In the genomic region with DNA sequence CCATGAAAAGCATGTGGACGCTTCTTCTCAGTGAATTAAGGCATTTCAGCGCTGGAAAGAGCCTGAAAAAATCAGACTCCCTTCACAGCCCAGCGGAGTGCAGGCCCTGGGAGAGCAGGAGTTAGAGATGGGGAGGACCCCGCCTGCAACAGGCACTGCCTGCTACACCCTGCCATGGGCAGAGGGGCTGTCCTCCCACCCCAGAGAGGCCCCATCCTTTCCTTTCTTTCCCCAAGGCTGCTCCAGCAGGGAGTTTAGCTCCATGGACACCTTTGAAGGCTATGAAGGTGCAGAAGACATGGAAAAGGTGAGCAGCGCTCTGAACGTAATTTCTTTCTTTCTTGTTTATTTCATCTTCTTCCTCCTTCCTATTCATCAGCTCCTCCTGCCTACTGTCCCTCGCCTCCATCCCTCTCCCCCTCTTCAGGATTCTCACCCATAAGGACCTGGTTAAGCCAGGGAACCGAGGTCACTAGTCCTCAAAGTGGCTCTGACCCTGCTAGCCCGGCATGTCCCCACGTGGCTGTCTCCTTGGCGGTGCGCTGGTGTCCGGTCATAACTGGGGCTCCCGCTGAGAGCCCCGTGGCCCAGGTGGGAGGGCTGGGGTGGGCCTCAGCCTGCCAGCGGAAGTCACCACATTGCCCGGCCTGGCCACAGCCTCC, we compare ENCODE assay signal across 8 cellular contexts. TPM values are rescaled to one million over a fixed set of nuclear protein-coding genes. Genes with fewer than 3 reads are reported as not detected.
DNase-seq lines count a peak whose midpoint lies in the region; TF ChIP-seq lines count a peak whose summit lies in the region.

No MANE protein-coding gene starts in this region.

- peaks cover 0 to 18% (median 3%) of the 10 kb centered on the region in 11 experiments; a peak in 5 of 22 replicates for H4K20me1 ChIP-seq in BLaER1 treated with 17β-estradiol and CSF1 and Interleukin-3, amounts not matched to agents 10 nM and 100 nM
- H4K20me1 ChIP-seq in Loucy (ENCODE audit: insufficient read depth, low read length, poor library complexity, severe bottlenecking): no peaks in the 10 kb centered on the region

- no peaks in the 10 kb centered on the region for H3K79me1 ChIP-seq in mesendoderm (ENCODE audit: low read length)

- H3K9me2 ChIP-seq in Loucy (replicated peaks; ENCODE audit: low read depth, low read length): no peaks in the 10 kb centered on the region

- H3K9me3 Mint-ChIP-seq in MCF 10A (ENCODE audit: unreplicated experiment): no peaks in the 10 kb centered on the region

- H4K8ac ChIP-seq in mesendoderm (ENCODE audit: low read depth, low read length): no peak overlapping the region

- WGBS in mesendoderm (ENCODE audit: extremely low coverage, insufficient coverage, low lambda C conversion rate): no CpG with 5 or more reads among the region's 17 CpGs

- peak overlapping the region; percentile 73 for H3K4me3 Mint-ChIP-seq in MCF 10A (ENCODE audit: unreplicated experiment)

- no peaks in the 10 kb centered on the region for H3F3A ChIP-seq in Loucy (ENCODE audit: low read depth)

- no peaks in the 10 kb centered on the region for H3K36me3 Mint-ChIP-seq in MCF 10A (ENCODE audit: insufficient read depth, unreplicated experiment)

- H3K79me2 ChIP-seq in Loucy (ENCODE audit: insufficient read depth, low read length): no peaks in the 10 kb centered on the region
- no peaks in the 10 kb centered on the region for H3K79me2 ChIP-seq in mesendoderm (ENCODE audit: control insufficient read depth, insufficient read depth, low read length)

- TF ChIP-seq CTCF in Loucy (conservative IDR thresholded peaks at IDR 0.05; ENCODE audit: low read length) (no peak), MCF 10A (IDR thresholded peaks at IDR 0.05; ENCODE audit: unreplicated experiment) (no peak)

- no peak overlapping the region for H3K27ac Mint-ChIP-seq in MCF 10A (ENCODE audit: low read depth, unreplicated experiment)

- H3K27ac ChIP-seq in BLaER1 treated with 17β-estradiol and CSF1 and Interleukin-3, amounts not matched to agents 10 nM and 100 nM: peak overlapping the region in 7 of 11 experiments; percentile 31 to 92 (median 89); a peak in 13 of 22 replicates
- H3K27ac ChIP-seq in mesendoderm (ENCODE audit: low read depth, low read length): no peak overlapping the region

- peak overlapping the region; percentile 76 for H3K56ac ChIP-seq in mesendoderm (ENCODE audit: low read length)

- no peaks in the 10 kb centered on the region for H3K36me3 ChIP-seq in BLaER1 treated with 17β-estradiol and CSF1 and Interleukin-3, amounts not matched to agents 10 nM and 100 nM
- no peaks in the 10 kb centered on the region for H3K36me3 ChIP-seq in Loucy (ENCODE audit: insufficient read depth, low read length)
- H3K36me3 ChIP-seq in mesendoderm (ENCODE audit: control insufficient read depth, insufficient read depth, low read length): no peaks in the 10 kb centered on the region

- H3K23ac ChIP-seq in mesendoderm (ENCODE audit: low read length): no peak overlapping the region

- no peak overlapping the region for H2BK120ac ChIP-seq in mesendoderm (ENCODE audit: low read depth, low read length)

- POLR2A ChIA-PET in MCF 10A (lab: Yijun Ruan, JAX): interaction anchor here (1.1 to 2.8 kb wide), 6 partner anchors 19 to 338 kb away, joined by 4 to 14 read pairs (median 7); partner anchors contain the start of gene EIF4A2

- peak overlapping the region; percentile 75 for H3K4ac ChIP-seq in mesendoderm (ENCODE audit: low read depth, low read length)

- peak overlapping the region; percentile 69 to 87 (median 79); a peak in 18 of 20 replicates for H3K4me3 ChIP-seq in BLaER1 treated with 17β-estradiol and CSF1 and Interleukin-3, amounts not matched to agents 10 nM and 100 nM
- peak overlapping the region; percentile 81 for H3K4me3 ChIP-seq in Loucy (ENCODE audit: low read length, poor library complexity, severe bottlenecking)
- H3K4me3 ChIP-seq in mesendoderm (ENCODE audit: low read length): no peak overlapping the region

- BruUV-seq in MCF 10A (replicated peaks; lab: Mats Ljungman, UMichigan): TSS peak; percentile 63

- H4K5ac ChIP-seq in mesendoderm (ENCODE audit: low read length): no peak overlapping the region

- in situ Hi-C loops in ACHN (cut with HindIII; ENCODE audit: low pct_ligation_motif_present, low pct_unique_long_range_greater_than_20kb, low sequenced_read_pairs): no loop called here

- H2BK5ac ChIP-seq in mesendoderm (ENCODE audit: low read length): no peak overlapping the region

- no peak for DNase-seq in MCF 10A (ENCODE audit: unreplicated experiment)
- peak; percentile 37 for DNase-seq in mesendoderm
- no peak for DNase-seq in ACHN
- DNase-seq in mesenteric fat pad (ENCODE audit: low spot score): no peak
- no peak for DNase-seq in NCI-H187 (lab: John Stamatoyannopoulos, UW)
- DNase-seq in inferior parietal cortex (ENCODE audit: extremely low spot score): no peak

- H3K18ac ChIP-seq in mesendoderm (ENCODE audit: low read length): no peak overlapping the region

- H3K4me2 ChIP-seq in BLaER1 treated with 17β-estradiol and CSF1 and Interleukin-3, amounts not matched to agents 10 nM and 100 nM: peak overlapping the region; percentile 90 to 100 (median 95)
- peak overlapping the region; percentile 77 for H3K4me2 ChIP-seq in Loucy (ENCODE audit: low read depth, low read length, poor library complexity, severe bottlenecking)
- peak overlapping the region; percentile 21 for H3K4me2 ChIP-seq in mesendoderm (ENCODE audit: low read length)

- CTCF ChIA-PET in MCF 10A (lab: Yijun Ruan, JAX): interaction anchor here (0.6 to 0.7 kb wide), 2 partner anchors 26 to 34 kb away, joined by 3 read pairs; no protein-coding TSS in a partner anchor

- peaks cover 26 to 45% (median 35%) of the 10 kb centered on the region in 10 experiments for H3K4me1 ChIP-seq in BLaER1 treated with 17β-estradiol and CSF1 and Interleukin-3, amounts not matched to agents 10 nM and 100 nM
- peaks cover 13% of the 10 kb centered on the region for H3K4me1 ChIP-seq in Loucy (ENCODE audit: insufficient read depth, low read length, poor library complexity, severe bottlenecking)
- H3K4me1 ChIP-seq in mesendoderm (ENCODE audit: control insufficient read depth, low read depth, low read length): peaks cover 4% of the 10 kb centered on the region

- H2AK5ac ChIP-seq in mesendoderm (ENCODE audit: low read length): no peak overlapping the region

- peaks cover 19% of the 10 kb centered on the region for H3K4me1 Mint-ChIP-seq in MCF 10A (ENCODE audit: insufficient read depth, unreplicated experiment)

- no peaks in the 10 kb centered on the region for H3K9me3 ChIP-seq in BLaER1 treated with 17β-estradiol and CSF1 and Interleukin-3, amounts not matched to agents 10 nM and 100 nM (replicated peaks in 1 of 11)
- no peaks in the 10 kb centered on the region for H3K9me3 ChIP-seq in Loucy (ENCODE audit: insufficient read depth, low read depth, low read length)

- peaks cover 52 to 69% (median 60%) of the 10 kb centered on the region in 11 experiments for H3K27me3 ChIP-seq in BLaER1 treated with 17β-estradiol and CSF1 and Interleukin-3, amounts not matched to agents 10 nM and 100 nM
- H3K27me3 ChIP-seq in Loucy (ENCODE audit: insufficient read depth, low read length, poor library complexity, severe bottlenecking): peaks cover 57% of the 10 kb centered on the region
- no peaks in the 10 kb centered on the region for H3K27me3 ChIP-seq in mesendoderm (ENCODE audit: insufficient read depth, low read length, poor library complexity)

- peak overlapping the region; percentile 96; the same call in 1 of the 2 replicates for H2AFZ ChIP-seq in Loucy (ENCODE audit: low read length)

- intact Hi-C loops in MCF 10A (cut with micrococcal nuclease): no loop called here

- H2BK15ac ChIP-seq in mesendoderm (replicated peaks; ENCODE audit: low read depth): no peak overlapping the region

- peak overlapping the region in 9 of 11 experiments; percentile 80 to 95 (median 92); a peak in 16 of 22 replicates for H3K9ac ChIP-seq in BLaER1 treated with 17β-estradiol and CSF1 and Interleukin-3, amounts not matched to agents 10 nM and 100 nM
- H3K9ac ChIP-seq in Loucy (ENCODE audit: low read depth, low read length, poor library complexity, severe bottlenecking): peak overlapping the region; percentile 62
- peak overlapping the region; percentile 39 for H3K9ac ChIP-seq in mesendoderm (ENCODE audit: low read length)

- peaks cover 36% of the 10 kb centered on the region for H3K27me3 Mint-ChIP-seq in MCF 10A (ENCODE audit: insufficient read depth, unreplicated experiment)

RNA-seq across cellular contexts. Expression of gene ADIPOQ, which starts 16.1 kb away (rescaled TPM):
- not detected in 2 replicates for total RNA-seq in MCF 10A (2022)
- not detected for polyA plus RNA-seq in mesendoderm (2013, experiment 1 of 2)
- not detected for polyA plus RNA-seq in mesendoderm (2013, experiment 2 of 2)
- total RNA-seq in mesenteric fat pad: 1,676 TPM

RNA-seq across cellular contexts. Expression of gene RFC4, which starts 20.2 kb away (rescaled TPM):
- 23.9 and 33.2 TPM in 2 replicates for total RNA-seq in MCF 10A (2022)
- 79.0 TPM for polyA plus RNA-seq in mesendoderm (2013, experiment 1 of 2)
- 77.1 TPM for polyA plus RNA-seq in mesendoderm (2013, experiment 2 of 2)
- 6.4 TPM for total RNA-seq in mesenteric fat pad

RNA-seq across cellular contexts. Expression of gene EIF4A2, which starts 43.1 kb away (rescaled TPM):
- total RNA-seq in MCF 10A (2022) (183 and 202 TPM in 2 replicates), mesenteric fat pad (237 TPM)
- 154 TPM for polyA plus RNA-seq in mesendoderm (2013, experiment 1 of 2)
- polyA plus RNA-seq in mesendoderm (2013, experiment 2 of 2): 151 TPM

Comparison
In these comparisons a context has a peak if more than half of its experiments do, and no peak if none do; other contexts are left out.
1. H3K4me2 ChIP-seq: peak in every context shown above with its lines; median percentile 95 in BLaER1 treated with 17β-estradiol and CSF1 and Interleukin-3, amounts not matched to agents 10 nM and 100 nM; 77 in Loucy; 21 in mesendoderm.
2. H3K9ac ChIP-seq: peak in every context shown above with its lines; median percentile 92 in BLaER1 treated with 17β-estradiol and CSF1 and Interleukin-3, amounts not matched to agents 10 nM and 100 nM; 62 in Loucy; 39 in mesendoderm.
3. RNA of gene ADIPOQ, which starts 16.1 kb away (total RNA-seq): 1,676 TPM in mesenteric fat pad (single experiment); not detected in MCF 10A; every median in the first group is over 1,000 times any median in the second.